1 cellular context compared by ENCODE assay signal in genomic region chr9:121455527-121456239, GRCh38.
TF ChIP-seq lines count a peak whose summit lies in the region.

No MANE protein-coding gene starts in this region.

TF ChIP-seq in GM12878, 131 proteins besides CTCF, POLR2A, EP300 and RAD21 (continued from another document):
- TF ChIP-seq BCLAF1 (IDR thresholded peaks at IDR 0.05) = no peak
- TF ChIP-seq YBX1 (IDR thresholded peaks at IDR 0.05) = no peak
- TF ChIP-seq E4F1 (IDR thresholded peaks at IDR 0.05; ENCODE audit: borderline replicate concordance, partially characterized antibody) = no peak
- TF ChIP-seq RELB (IDR thresholded peaks at IDR 0.05; ENCODE audit: low read depth) = no peak
- peak; percentile 55; the same call in 1 of the 2 replicates for TF ChIP-seq FOXM1 (IDR thresholded peaks at IDR 0.05; ENCODE audit: low read depth, low read length)
- TF ChIP-seq MXI1 (IDR thresholded peaks at IDR 0.05; ENCODE audit: low read depth, low read length) = no peak
- no peak for TF ChIP-seq BMI1 (IDR thresholded peaks at IDR 0.05; ENCODE audit: borderline replicate concordance)
- TF ChIP-seq CREB1 (IDR thresholded peaks at IDR 0.05; ENCODE audit: low read depth) = peak; percentile 53; the same call in 1 of the 2 replicates
- no peak for TF ChIP-seq MEF2B (IDR thresholded peaks at IDR 0.05; ENCODE audit: partially characterized antibody, poor library complexity, severe bottlenecking)
- no peak for TF ChIP-seq NR2F1 (conservative IDR thresholded peaks at IDR 0.05)
- TF ChIP-seq IRF5 (IDR thresholded peaks at IDR 0.05; ENCODE audit: borderline replicate concordance) = no peak
- TF ChIP-seq MYC (IDR thresholded peaks at IDR 0.05; ENCODE audit: insufficient read depth, insufficient read length, insufficient replicate concordance, low read length, severe bottlenecking) = no peak
- no peak for TF ChIP-seq PKNOX1 (IDR thresholded peaks at IDR 0.05)
- 0 out of 2 replicates have a peak, but pooled peaks have one; percentile 7 for TF ChIP-seq GABPA (IDR thresholded peaks at IDR 0.05; ENCODE audit: low read depth)
- no peak for TF ChIP-seq ATF7 (IDR thresholded peaks at IDR 0.05; ENCODE audit: low read depth)
- TF ChIP-seq SMC3 (IDR thresholded peaks at IDR 0.05; ENCODE audit: borderline replicate concordance, low read length) = no peak
TF ChIP-seq in GM12878: peak in this region for 13.
